Comparison of ENCODE assay signal across 9 cellular contexts in genomic region chr19:18233224-18233825, GRCh38. TPM values are rescaled to one million over a fixed set of nuclear protein-coding genes. Genes with fewer than 3 reads are reported as not detected.
DNase-seq lines count a peak whose midpoint lies in the region; ATAC-seq and TF ChIP-seq lines count a peak whose summit lies in the region.
"Had no signal": no experiment of that assay in that cellular context is flagged by ENCODE, and none has a peak within 500 bp of the region (broad histone marks: within the 10 kb centered on the region; RNA-seq: fewer than 3 reads in every experiment).

No MANE protein-coding gene starts in this region.

- H3K27me3 Mint-ChIP-seq in glutamatergic neuron (ENCODE audit: unreplicated experiment) = peaks cover 8% of the 10 kb centered on the region

- peak; percentile 79 for DNase-seq in GM03348 (ENCODE audit: low spot score)
- peak; percentile 69 for DNase-seq in NB4 (ENCODE audit: low read depth)
- DNase-seq in activated T-cell treated with anti-CD3 and anti-CD28 coated beads, Interleukin-2, amount 50 U/mL, for 1 hour = peak; percentile 57
- DNase-seq in glutamatergic neuron = peak; percentile 55
- DNase-seq in stimulated activated CD4-positive, alpha-beta T cell treated with anti-CD3 and anti-CD28 coated beads, Interleukin-4, amount 100 ng/mL, for 24 hours = peak; percentile 45
- no peak for DNase-seq in foreskin melanocyte
- DNase-seq in 8988T = no peak

- no peak for TF ChIP-seq POLR2A in NB4 (IDR thresholded peaks at IDR 0.05; ENCODE audit: extremely low read depth, insufficient read length)

- H3K4me3 Mint-ChIP-seq in glutamatergic neuron (ENCODE audit: unreplicated experiment) = peak overlapping the region; percentile 90

- H3K36me3 Mint-ChIP-seq in glutamatergic neuron (ENCODE audit: unreplicated experiment) = no peaks in the 10 kb centered on the region
- H3K36me3 Mint-ChIP-seq: IgD-negative memory B cell had no signal

- H3K4me3 ChIP-seq in NB4 (ENCODE audit: low read depth, low read length) = no peak overlapping the region

- no peak for TF ChIP-seq CTCF in NB4 (IDR thresholded peaks at IDR 0.05; ENCODE audit: low read depth, low read length)
- TF ChIP-seq CTCF in glutamatergic neuron (IDR thresholded peaks at IDR 0.05; ENCODE audit: partially characterized antibody, unreplicated experiment) = no peak

- peaks cover 12% of the 10 kb centered on the region for H3K4me1 Mint-ChIP-seq in glutamatergic neuron (ENCODE audit: low read depth, unreplicated experiment)

- ATAC-seq in GM18519 (IDR thresholded peaks at IDR 0.05; ENCODE audit: low FRiP score, unreplicated experiment) = no peak

- peak overlapping the region; percentile 82 for H3K27ac Mint-ChIP-seq in glutamatergic neuron (ENCODE audit: unreplicated experiment)

- peaks cover 3% of the 10 kb centered on the region for H3K9me3 Mint-ChIP-seq in glutamatergic neuron (ENCODE audit: unreplicated experiment)

RNA-seq across cellular contexts. Expression of gene PDE4C, which starts 7.1 kb away (rescaled TPM):
- 69.8 TPM for total RNA-seq in glutamatergic neuron (ENCODE audit: unreplicated experiment)

RNA-seq across cellular contexts. Expression of gene RAB3A, which starts 29.5 kb away (rescaled TPM):
- 77.4 TPM for total RNA-seq in glutamatergic neuron (ENCODE audit: unreplicated experiment)

RNA-seq across cellular contexts. Expression of gene MPV17L2, which starts 40.3 kb away (rescaled TPM):
- total RNA-seq in glutamatergic neuron (ENCODE audit: unreplicated experiment) = 17.9 TPM

RNA-seq across cellular contexts. Expression of gene IQCN, which starts 40.9 kb away (rescaled TPM):
- total RNA-seq in glutamatergic neuron (ENCODE audit: unreplicated experiment) = 23.6 TPM

RNA-seq across cellular contexts. Expression of gene JUND, which starts 48.1 kb away (rescaled TPM):
- total RNA-seq in glutamatergic neuron (ENCODE audit: unreplicated experiment) = 341 TPM

Comparison
In these comparisons a context has a peak if more than half of its experiments do, and no peak if none do; other contexts are left out.
1. DNase-seq: peak in GM03348 (single experiment), NB4 (single experiment), activated T-cell treated with anti-CD3 and anti-CD28 coated beads, Interleukin-2, amount 50 U/mL, for 1 hour (single experiment), glutamatergic neuron (single experiment) and stimulated activated CD4-positive, alpha-beta T cell treated with anti-CD3 and anti-CD28 coated beads, Interleukin-4, amount 100 ng/mL, for 24 hours (single experiment); none in foreskin melanocyte (single experiment) and 8988T (single experiment).